In the genomic region with DNA sequence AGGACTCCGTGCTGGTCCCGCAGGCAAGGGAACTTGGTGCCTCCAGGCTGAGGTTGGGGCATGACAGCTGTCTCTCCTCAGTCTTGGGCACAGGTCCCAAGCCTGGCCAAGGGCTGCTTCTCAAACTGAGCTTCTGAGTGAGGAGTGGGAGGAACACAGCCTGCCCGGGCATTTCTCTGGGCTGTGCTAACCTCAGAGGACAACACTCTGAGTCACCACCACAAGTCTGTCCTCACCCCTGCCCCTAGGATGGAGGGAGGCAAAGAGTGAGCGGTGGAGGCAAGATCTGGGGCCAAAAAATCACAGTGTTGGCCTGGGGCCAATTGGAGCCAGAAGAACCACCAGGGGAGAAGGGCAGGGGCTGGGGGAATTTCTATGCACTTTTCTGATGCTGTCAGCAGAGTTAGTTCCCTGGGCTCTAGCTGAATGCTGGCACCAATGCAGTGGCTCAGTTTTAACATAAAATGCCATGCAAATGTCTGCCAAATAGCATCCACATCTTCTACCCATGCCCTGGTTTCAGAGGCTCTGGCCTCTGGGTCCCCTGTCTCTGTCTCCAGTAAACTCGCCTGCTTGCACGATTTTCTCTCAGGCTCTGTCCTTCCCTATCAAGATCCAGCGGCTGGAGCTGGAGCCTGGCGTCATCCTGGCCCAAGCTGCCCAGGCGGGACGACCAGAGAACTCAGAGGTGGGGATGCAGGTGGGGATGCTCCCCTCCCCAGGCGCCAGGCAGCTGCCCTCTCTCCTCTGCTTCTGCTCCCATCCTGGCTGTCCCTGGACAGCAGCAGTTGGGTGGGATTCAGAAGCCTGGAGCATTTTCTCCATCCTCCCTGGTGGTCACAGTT, we compare ENCODE assay signal across 9 cellular contexts. TPM values are rescaled to one million over a fixed set of nuclear protein-coding genes. Genes with fewer than 3 reads are reported as not detected.
A peak's percentile ranks its signal among the peaks of the same experiment; 100 is the strongest.
DNase-seq lines count a peak whose midpoint lies in the region; ATAC-seq and TF ChIP-seq lines count a peak whose summit lies in the region.
"Had no signal": no experiment of that assay in that cellular context is flagged by ENCODE, and none has a peak within 500 bp of the region (broad histone marks: within the 10 kb centered on the region; RNA-seq: fewer than 3 reads in every experiment).

No MANE protein-coding gene starts in this region.

- no peak overlapping the region for H3K4me3 ChIP-seq in vagina

- ATAC-seq in activated T-cell treated with anti-CD3 and anti-CD28 coated beads, Interleukin-2, amount 50 U/mL, for 4 hours: peak; percentile 38 to 46
- peak; percentile 72 for ATAC-seq in activated naive CD8-positive, alpha-beta T cell treated with anti-CD3 and anti-CD28 coated beads, Interleukin-2, amount 50 U/mL, for 24 hours
- no peak for ATAC-seq in HG03025 (IDR thresholded peaks at IDR 0.05; ENCODE audit: low FRiP score, unreplicated experiment)

- no peak for TF ChIP-seq CTCF in vagina (IDR thresholded peaks at IDR 0.05)

- H3K27ac Mint-ChIP-seq in activated naive CD8-positive, alpha-beta T cell treated with anti-CD3 and anti-CD28 coated beads, Interleukin-2, amount 50 U/mL, for 24 hours: no peak overlapping the region

- H3K4me1 Mint-ChIP-seq in activated T-cell treated with anti-CD3 and anti-CD28 coated beads, Interleukin-2, amount 50 U/mL, for 4 hours (ENCODE audit: low read depth): no peaks in the 10 kb centered on the region
- peaks cover 5% of the 10 kb centered on the region for H3K4me1 Mint-ChIP-seq in activated naive CD8-positive, alpha-beta T cell treated with anti-CD3 and anti-CD28 coated beads, Interleukin-2, amount 50 U/mL, for 24 hours

- no peaks in the 10 kb centered on the region for H3K36me3 ChIP-seq in vagina

- no peaks in the 10 kb centered on the region for H3K36me3 Mint-ChIP-seq in activated T-cell treated with anti-CD3 and anti-CD28 coated beads, Interleukin-2, amount 50 U/mL, for 4 hours (ENCODE audit: insufficient read depth)
- no peaks in the 10 kb centered on the region for H3K36me3 Mint-ChIP-seq in activated naive CD8-positive, alpha-beta T cell treated with anti-CD3 and anti-CD28 coated beads, Interleukin-2, amount 50 U/mL, for 24 hours (ENCODE audit: low read depth)

- H3K4me3 Mint-ChIP-seq in activated T-cell treated with anti-CD3 and anti-CD28 coated beads, Interleukin-2, amount 50 U/mL, for 4 hours: no peak overlapping the region
- no peak overlapping the region for H3K4me3 Mint-ChIP-seq in activated naive CD8-positive, alpha-beta T cell treated with anti-CD3 and anti-CD28 coated beads, Interleukin-2, amount 50 U/mL, for 24 hours

- H3K9me3 ChIP-seq in vagina: no peaks in the 10 kb centered on the region

- H3K4me1 ChIP-seq in vagina: peaks cover 24% of the 10 kb centered on the region

- intact Hi-C loops in vagina (cut with DNase I): no loop called here

- H3K27me3 Mint-ChIP-seq in activated T-cell treated with anti-CD3 and anti-CD28 coated beads, Interleukin-2, amount 50 U/mL, for 4 hours (ENCODE audit: low read depth): peaks cover 32% of the 10 kb centered on the region
- H3K27me3 Mint-ChIP-seq in activated naive CD8-positive, alpha-beta T cell treated with anti-CD3 and anti-CD28 coated beads, Interleukin-2, amount 50 U/mL, for 24 hours: peaks cover 34% of the 10 kb centered on the region

- no peak for TF ChIP-seq POLR2A in vagina (IDR thresholded peaks at IDR 0.05)

- no peaks in the 10 kb centered on the region for H3K9me3 Mint-ChIP-seq in activated T-cell treated with anti-CD3 and anti-CD28 coated beads, Interleukin-2, amount 50 U/mL, for 4 hours
- no peaks in the 10 kb centered on the region for H3K9me3 Mint-ChIP-seq in activated naive CD8-positive, alpha-beta T cell treated with anti-CD3 and anti-CD28 coated beads, Interleukin-2, amount 50 U/mL, for 24 hours

- no peak for DNase-seq in activated T-cell treated with anti-CD3 and anti-CD28 coated beads, Interleukin-2, amount 50 U/mL, for 4 hours
- DNase-seq in activated T-cell treated with anti-CD3 and anti-CD28 coated beads for 4 hours (no peak), iris pigment epithelial cell (ENCODE audit: low read depth) (peak; percentile 75), vagina (ENCODE audit: extremely low spot score in 2 of 2) (no peak), SK-N-DZ (ENCODE audit: low spot score) (no peak)
- DNase-seq in activated naive CD8-positive, alpha-beta T cell treated with anti-CD3 and anti-CD28 coated beads, Interleukin-2, amount 50 U/mL, for 24 hours: no peak
- no peak for DNase-seq in activated effector memory CD4-positive, alpha-beta T cell treated with Interleukin-2 at 50 U/mL for 16 hours

- peak overlapping the region; percentile 51 for H3K27ac ChIP-seq in vagina

- H3K27me3 ChIP-seq in vagina: no peaks in the 10 kb centered on the region

RNA-seq across cellular contexts. Expression of a gene that starts 11.0 kb away (rescaled TPM):
- 1 to 10 TPM in 1 of 3 donors, under 1 TPM in 2; 0.76 to 1.9 (median 0.95) TPM for total RNA-seq in activated T-cell treated with anti-CD3 and anti-CD28 coated beads, Interleukin-2, amount 50 U/mL, for 4 hours
- 27.0 TPM for total RNA-seq in vagina
- polyA plus RNA-seq in SK-N-DZ (2014; cell fraction: cytosol; rRNA removed): 0.47 and 0.77 TPM in 2 replicates
- polyA plus RNA-seq in SK-N-DZ (2014; cell fraction: nucleus; rRNA removed): 0.18 and 1.0 TPM in 2 replicates

RNA-seq across cellular contexts. Expression of a gene that starts 37.6 kb away (rescaled TPM):
- under 1 TPM in 2 of 3 donors, not detected in 1; 0.11 to 0.13 TPM for total RNA-seq in activated T-cell treated with anti-CD3 and anti-CD28 coated beads, Interleukin-2, amount 50 U/mL, for 4 hours
- 0.98 TPM for total RNA-seq in vagina
- polyA plus RNA-seq in SK-N-DZ (2014; cell fraction: cytosol; rRNA removed): 0.06 and 0.24 TPM in 2 replicates
- not detected in 2 replicates for polyA plus RNA-seq in SK-N-DZ (2014; cell fraction: nucleus; rRNA removed)
- total RNA-seq: urinary bladder had no signal
